26 cellular contexts compared by ENCODE assay signal in genomic region chr9:34524349-34524748, GRCh38. TPM values are rescaled to one million over a fixed set of nuclear protein-coding genes. Genes with fewer than 3 reads are reported as not detected.
"Had no signal": no experiment of that assay in that cellular context is flagged by ENCODE, and none has a peak within 500 bp of the region (broad histone marks: within the 10 kb centered on the region; RNA-seq: fewer than 3 reads in every experiment).

No MANE protein-coding gene starts in this region.

- H3K4me3 Mint-ChIP-seq: activated CD8-positive, alpha-beta memory T cell treated with anti-CD3 and anti-CD28 coated beads, Interleukin-2, amount 10 ng/mL, durations not matched to agents 7 days and 5 days had no signal

- H3K27ac Mint-ChIP-seq: activated B cell treated with CpG ODN at 0.5 μM for 24 hours; activated CD8-positive, alpha-beta memory T cell treated with anti-CD3 and anti-CD28 coated beads, Interleukin-2, amount 10 ng/mL, durations not matched to agents 7 days and 5 days; activated naive CD8-positive, alpha-beta T cell; T-helper 1 cell treated with Interleukin-12 subunit alpha and Interleukin-12 subunit beta and Interleukin-4 antibody, amounts not matched to agents 30 μg/mL and 1 μg/mL, for 36 hours had no signal

- H3K27ac ChIP-seq: brain microvascular endothelial cell, cardiac muscle cell, Peyer's patch, RWPE1 had no signal

- H3K9me3 ChIP-seq: MG63, Peyer's patch had no signal

- DNase-seq: activated B cell treated with CpG ODN at 0.5 μM for 24 hours; activated CD4-positive, alpha-beta T cell treated with anti-CD3 and anti-CD28 coated beads for 1 hour; activated CD4-positive, alpha-beta T cell treated with anti-CD3 and anti-CD28 coated beads, Interleukin-2, amount 10 ng/mL, durations not matched to agents 24 days and 14 days; activated CD4-positive, alpha-beta T cell treated with anti-CD3 and anti-CD28 coated beads, Interleukin-2, amount 50 U/mL, for 48 hours; activated CD8-positive, alpha-beta memory T cell treated with anti-CD3 and anti-CD28 coated beads, Interleukin-2, amount 10 ng/mL, durations not matched to agents 7 days and 5 days; activated effector memory CD4-positive, alpha-beta T cell treated with Interleukin-2 at 50 U/mL for 16 hours; activated naive CD4-positive, alpha-beta T cell; activated T-cell treated with anti-CD3 and anti-CD28 coated beads for 4 hours; amygdala; brain microvascular endothelial cell; cerebellar nuclear complex; MG63; NCI-H1105; NCI-H1436; NCI-H1694 treated with DMSO at 0.1 percent for 48 hours; NCI-H2029 treated with DMSO at 0.1 percent for 48 hours; NCI-H345; NCI-H510A treated with DMSO at 0.1 percent for 48 hours; NCI-H69; Peyer's patch; SHP77; T1000 had no signal

- H3K27me3 ChIP-seq: MG63, Peyer's patch had no signal

- H3K27me3 Mint-ChIP-seq: activated naive CD8-positive, alpha-beta T cell had no signal

- ATAC-seq: activated CD8-positive, alpha-beta memory T cell treated with anti-CD3 and anti-CD28 coated beads, Interleukin-2, amount 10 ng/mL, durations not matched to agents 7 days and 5 days had no signal

- H3K9me3 Mint-ChIP-seq: activated B cell treated with CpG ODN at 0.5 μM for 24 hours; activated CD4-positive, alpha-beta T cell treated with anti-CD3 and anti-CD28 coated beads, Interleukin-2, amount 10 ng/mL, durations not matched to agents 24 days and 14 days; T-helper 1 cell treated with Interleukin-12 subunit alpha and Interleukin-12 subunit beta and Interleukin-4 antibody, amounts not matched to agents 30 μg/mL and 1 μg/mL, for 36 hours had no signal

- H3K36me3 Mint-ChIP-seq: activated CD8-positive, alpha-beta memory T cell treated with anti-CD3 and anti-CD28 coated beads, Interleukin-2, amount 10 ng/mL, durations not matched to agents 7 days and 5 days; activated naive CD8-positive, alpha-beta T cell had no signal

RNA-seq across cellular contexts. Expression of gene ENHO, which starts 1.6 kb away (rescaled TPM):
- total RNA-seq: activated B cell treated with CpG ODN at 0.5 μM for 24 hours; activated CD4-positive, alpha-beta T cell treated with anti-CD3 and anti-CD28 coated beads, Interleukin-2, amount 10 ng/mL, durations not matched to agents 24 days and 14 days; activated CD8-positive, alpha-beta memory T cell treated with anti-CD3 and anti-CD28 coated beads, Interleukin-2, amount 10 ng/mL, durations not matched to agents 7 days and 5 days had no signal
